ENCODE assay signal across 8 cellular contexts in the genomic region with DNA sequence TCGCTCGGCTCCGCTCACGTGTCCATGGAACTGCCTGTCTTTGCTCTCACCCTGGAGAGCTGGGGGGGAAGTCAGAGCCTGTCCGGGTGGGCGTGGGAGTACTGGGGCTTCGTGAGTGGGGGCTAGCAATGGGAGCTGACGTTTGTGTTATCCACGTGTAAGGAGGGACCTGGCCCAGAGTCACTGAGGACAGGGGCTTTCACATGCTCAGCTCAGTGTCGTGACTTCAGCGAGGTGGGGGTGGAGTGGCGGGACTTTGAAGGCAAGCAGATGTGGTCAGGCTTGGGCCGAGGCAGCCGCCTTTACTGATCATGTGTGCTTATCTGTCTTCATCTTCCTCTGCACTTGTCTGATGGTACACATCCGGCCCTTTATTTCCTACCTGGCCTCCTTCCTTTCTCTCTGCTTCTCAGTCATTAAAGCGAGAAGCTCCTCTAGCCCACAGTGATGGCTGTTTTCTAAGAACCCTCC.
A peak's percentile ranks its signal among the peaks of the same experiment; 100 is the strongest.
DNase-seq lines count a peak whose midpoint lies in the region; ATAC-seq and TF ChIP-seq lines count a peak whose summit lies in the region.

No MANE protein-coding gene starts in this region.

- H3K4me3 ChIP-seq in right lobe of liver: no peak overlapping the region

- H3K9me3 ChIP-seq in right lobe of liver: no peaks in the 10 kb centered on the region

- POLR2A ChIA-PET in RWPE1 (lab: Yijun Ruan, JAX; ENCODE audit: low non-redundant PET): no interaction called here

- no peaks in the 10 kb centered on the region for H3K27me3 Mint-ChIP-seq in activated T-cell treated with anti-CD3 and anti-CD28 coated beads, Interleukin-2, amount 50 U/mL, for 72 hours (ENCODE audit: low read depth)

- H3K27ac ChIP-seq in RWPE1: peak overlapping the region; percentile 57
- peak overlapping the region in 2 of 3 donors; percentile 33 to 96 for H3K27ac ChIP-seq in right lobe of liver

- no peak for TF ChIP-seq CTCF in RWPE1 (conservative IDR thresholded peaks at IDR 0.05; ENCODE audit: low read depth)
- TF ChIP-seq CTCF in right lobe of liver (IDR thresholded peaks at IDR 0.05): no peak

- TF ChIP-seq POLR2A in right lobe of liver (IDR thresholded peaks at IDR 0.05): no peak

- H3K27ac Mint-ChIP-seq in activated T-cell treated with anti-CD3 and anti-CD28 coated beads, Interleukin-2, amount 50 U/mL, for 72 hours: peak overlapping the region; percentile 46

- no peaks in the 10 kb centered on the region for H3K9me3 Mint-ChIP-seq in activated T-cell treated with anti-CD3 and anti-CD28 coated beads, Interleukin-2, amount 50 U/mL, for 72 hours

- intact Hi-C loops in right lobe of liver (cut with DNase I): no loop called here

- H3K4me3 Mint-ChIP-seq in activated T-cell treated with anti-CD3 and anti-CD28 coated beads, Interleukin-2, amount 50 U/mL, for 72 hours: peak overlapping the region; percentile 38

- peaks cover 51% of the 10 kb centered on the region for H3K4me1 Mint-ChIP-seq in activated T-cell treated with anti-CD3 and anti-CD28 coated beads, Interleukin-2, amount 50 U/mL, for 72 hours (ENCODE audit: low read depth)

- H3K27me3 ChIP-seq in right lobe of liver: no peaks in the 10 kb centered on the region

- WGBS in right lobe of liver (ENCODE audit: insufficient coverage, low coverage, low lambda C conversion rate, missing lambda C conversion rate): 36% methylated on average over 3 of the region's 16 CpGs

- CTCF ChIA-PET in RWPE1 (lab: Yijun Ruan, JAX): interaction anchor here (0.6 kb wide), 1 partner anchor 237 kb away, joined by 3 read pairs; no protein-coding TSS in a partner anchor

- ATAC-seq in activated T-cell treated with anti-CD3 and anti-CD28 coated beads, Interleukin-2, amount 50 U/mL, for 72 hours (replicated peaks in 1 of 2): peak; percentile 94
- ATAC-seq in right lobe of liver: peak in 1 of 4 donors; percentile 0
- ATAC-seq in GM18511 (IDR thresholded peaks at IDR 0.05; ENCODE audit: unreplicated experiment): no peak

- DNase-seq in RWPE1 (ENCODE audit: low spot score) (no peak), right lobe of liver (peak in 1 of 3 donors; percentile 34), foreskin melanocyte (no peak), occipital lobe (lab: John Stamatoyannopoulos, UW) (no peak), 8988T (no peak)
- DNase-seq in activated T-cell treated with anti-CD3 and anti-CD28 coated beads, Interleukin-2, amount 50 U/mL, for 72 hours: peak; percentile 70 to 72
- DNase-seq in stimulated activated CD8-positive, alpha-beta memory T cell treated with anti-CD3 and anti-CD28 coated beads, Interleukin-2, amount 100 ng/mL, for 48 hours (ENCODE audit: low read depth in 2 of 2): peak; percentile 23 to 40

- H3K4me1 ChIP-seq in right lobe of liver: peaks cover 0 to 54% (median 30%) of the 10 kb centered on the region in 4 donors

- H3K36me3 ChIP-seq in right lobe of liver: peaks cover 0 to 23% (median 10%) of the 10 kb centered on the region in 4 donors

- H3K36me3 Mint-ChIP-seq in activated T-cell treated with anti-CD3 and anti-CD28 coated beads, Interleukin-2, amount 50 U/mL, for 72 hours (ENCODE audit: insufficient read depth in 2 of 2): peaks cover 0 to 1% of the 10 kb centered on the region in 2 donors

Comparison
In these comparisons a context has a peak if more than half of its experiments do, and no peak if none do; other contexts are left out.
1. DNase-seq: peak in activated T-cell treated with anti-CD3 and anti-CD28 coated beads, Interleukin-2, amount 50 U/mL, for 72 hours (2 of 2) and stimulated activated CD8-positive, alpha-beta memory T cell treated with anti-CD3 and anti-CD28 coated beads, Interleukin-2, amount 100 ng/mL, for 48 hours (2 of 2); none in RWPE1 (single experiment), foreskin melanocyte (single experiment), occipital lobe (single experiment) and 8988T (single experiment).